18 cellular contexts compared by ENCODE assay signal in the genomic region with DNA sequence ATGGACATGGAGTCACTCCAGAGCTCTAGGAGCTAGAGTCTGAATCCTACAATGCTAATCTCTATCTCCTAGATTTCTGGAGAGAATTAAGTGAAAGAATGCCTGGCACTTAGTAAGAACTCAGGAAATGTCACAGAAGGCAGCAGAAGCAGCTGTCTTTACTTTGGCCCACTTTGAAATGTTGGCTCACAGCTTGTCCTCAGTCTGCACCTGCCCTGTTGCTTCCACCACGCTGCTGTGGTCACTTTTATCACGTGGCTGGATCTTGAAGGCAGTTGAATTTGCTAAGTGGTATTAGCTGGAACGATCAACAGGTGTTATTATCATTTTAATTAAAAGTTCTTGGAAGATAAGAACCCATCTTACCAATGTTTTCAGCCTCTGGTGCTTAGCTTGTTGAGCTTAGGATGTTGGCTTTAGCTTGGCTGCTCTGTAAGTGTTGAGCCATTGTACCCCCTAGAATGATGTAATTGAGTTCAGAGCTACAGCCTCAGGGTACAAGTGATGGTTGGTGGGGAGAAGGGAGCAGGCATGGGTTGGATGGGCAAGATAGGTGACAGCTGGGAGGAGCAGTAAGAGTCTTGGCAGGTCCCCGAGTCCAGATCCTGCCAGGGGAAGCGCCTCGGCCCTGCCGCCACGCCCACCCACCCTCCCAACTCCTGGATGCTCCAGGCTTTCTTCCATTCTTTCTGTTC. TPM values are rescaled to one million over a fixed set of nuclear protein-coding genes. Genes with fewer than 3 reads are reported as not detected.
DNase-seq lines count a peak whose midpoint lies in the region; ATAC-seq and TF ChIP-seq lines count a peak whose summit lies in the region.
"Had no signal": no experiment of that assay in that cellular context is flagged by ENCODE, and none has a peak within 500 bp of the region (broad histone marks: within the 10 kb centered on the region; RNA-seq: fewer than 3 reads in every experiment).

No MANE protein-coding gene starts in this region.

- H3K4ac ChIP-seq in trophoblast cell (ENCODE audit: low read depth, low read length) = no peak overlapping the region

- H3K79me1 ChIP-seq in trophoblast cell (ENCODE audit: low read length) = no peaks in the 10 kb centered on the region

- H3K27me3 ChIP-seq in KMS-11 (ENCODE audit: insufficient read depth, low read depth) (no peaks in the 10 kb centered on the region), trophoblast cell (ENCODE audit: insufficient read depth, low read length) (no peaks in the 10 kb centered on the region), spleen (replicated peaks in 1 of 7) (no peaks in the 10 kb centered on the region)
- H3K27me3 ChIP-seq: neural progenitor cell had no signal

- H3K4me2 ChIP-seq in KMS-11 (peak overlapping the region; percentile 99), trophoblast cell (ENCODE audit: low read length) (no peak overlapping the region)
- H3K4me2 ChIP-seq: neural progenitor cell had no signal

- H4K91ac ChIP-seq in trophoblast cell (ENCODE audit: low read depth, low read length) = no peak overlapping the region

- no peak overlapping the region for H3K4me3 Mint-ChIP-seq in activated CD4-positive, alpha-beta memory T cell treated with anti-CD3 and anti-CD28 coated beads for 36 hours
- H3K4me3 Mint-ChIP-seq: neural progenitor cell had no signal

- no peak overlapping the region for H3K14ac ChIP-seq in trophoblast cell (ENCODE audit: low read length)

- H3K27ac ChIP-seq in KMS-11 = peak overlapping the region; percentile 97
- H3K27ac ChIP-seq in trophoblast cell (ENCODE audit: low read depth, low read length) = no peak overlapping the region
- no peak overlapping the region for H3K27ac ChIP-seq in spleen
- H3K27ac ChIP-seq: neural progenitor cell, WERI-Rb-1 had no signal

- H4K8ac ChIP-seq in trophoblast cell (ENCODE audit: low read depth, low read length) = no peak overlapping the region

- H2BK12ac ChIP-seq in trophoblast cell (ENCODE audit: low read length) = no peak overlapping the region

- no peak overlapping the region for H3K27ac Mint-ChIP-seq in activated CD4-positive, alpha-beta memory T cell treated with anti-CD3 and anti-CD28 coated beads for 36 hours
- H3K27ac Mint-ChIP-seq: neural progenitor cell had no signal

- H3K4me1 Mint-ChIP-seq in activated CD4-positive, alpha-beta memory T cell treated with anti-CD3 and anti-CD28 coated beads for 36 hours (ENCODE audit: low read depth) = peaks cover 55% of the 10 kb centered on the region

- intact Hi-C loops in activated CD4-positive, alpha-beta memory T cell treated with anti-CD3 and anti-CD28 coated beads for 36 hours (cut with micrococcal nuclease) = no loop called here
- intact Hi-C loops in spleen (cut with DNase I; ENCODE audit: low total_unique reads) = no loop called here

- TF ChIP-seq POLR2A in spleen (IDR thresholded peaks at IDR 0.05) = no peak

- no peak for ATAC-seq in GM19035 (IDR thresholded peaks at IDR 0.05; ENCODE audit: unreplicated experiment)
- ATAC-seq: HCT116, left ventricle myocardium superior had no signal

- H3K4me1 ChIP-seq in KMS-11 (ENCODE audit: low read depth, poor library complexity, severe bottlenecking) (peaks cover 89% of the 10 kb centered on the region), trophoblast cell (ENCODE audit: control insufficient read depth in 1 of 2, insufficient read depth in 2 of 2, low read length in 2 of 2) (peaks cover 2 to 8% of the 10 kb centered on the region in 2 experiments), spleen (peaks cover 0 to 90% (median 40%) of the 10 kb centered on the region in 6 donors)
- H3K4me1 ChIP-seq: neural progenitor cell had no signal

- H3K9ac ChIP-seq in KMS-11 (peak overlapping the region; percentile 15; the same call in 1 of the 2 replicates), trophoblast cell (ENCODE audit: low read length) (no peak overlapping the region)
- H3K9ac ChIP-seq: neural progenitor cell had no signal

- no peaks in the 10 kb centered on the region for H3K9me3 Mint-ChIP-seq in activated CD4-positive, alpha-beta memory T cell treated with anti-CD3 and anti-CD28 coated beads for 36 hours
- H3K9me3 Mint-ChIP-seq: neural progenitor cell had no signal

- H3K79me2 ChIP-seq in KMS-11 (ENCODE audit: insufficient read depth, low read depth) = no peaks in the 10 kb centered on the region
- no peaks in the 10 kb centered on the region for H3K79me2 ChIP-seq in trophoblast cell (ENCODE audit: control insufficient read depth, insufficient read depth, low read length, poor library complexity)

- DNase-seq in NCI-H1092 treated with DMSO at 0.1 percent for 48 hours (lab: John Stamatoyannopoulos, UW) (peak; percentile 9), NCI-H1092 (lab: John Stamatoyannopoulos, UW) (no peak), trophoblast cell (peak; percentile 57 to 74), spleen (no peak), anterior cingulate cortex (lab: John Stamatoyannopoulos, UW) (no peak)
- peak; percentile 4 for DNase-seq in activated CD4-positive, alpha-beta memory T cell treated with anti-CD3 and anti-CD28 coated beads for 36 hours
- DNase-seq: activated T-cell treated with anti-CD3 and anti-CD28 coated beads for 4 hours, cortex of kidney, hypothalamus, left ventricle myocardium superior, WERI-Rb-1 had no signal

- no peaks in the 10 kb centered on the region for H4K20me1 ChIP-seq in KMS-11 (ENCODE audit: insufficient read depth)

- H3K9me3 ChIP-seq in trophoblast cell (ENCODE audit: insufficient read depth, low read depth, low read length) (no peaks in the 10 kb centered on the region), spleen (no peaks in the 10 kb centered on the region)

- no peak overlapping the region for H3K23ac ChIP-seq in trophoblast cell (ENCODE audit: low read length)

- H3K36me3 ChIP-seq in KMS-11 (ENCODE audit: insufficient read depth) (no peaks in the 10 kb centered on the region), trophoblast cell (ENCODE audit: control insufficient read depth in 1 of 2, insufficient read depth in 2 of 2, low read length in 2 of 2) (no peaks in the 10 kb centered on the region), spleen (no peaks in the 10 kb centered on the region)
- H3K36me3 ChIP-seq: neural progenitor cell, WERI-Rb-1 had no signal

- no peak overlapping the region for H2AK5ac ChIP-seq in trophoblast cell (ENCODE audit: low read length)

- H4K12ac ChIP-seq in trophoblast cell (ENCODE audit: low read depth, low read length) = no peak overlapping the region

- H3K36me3 Mint-ChIP-seq in activated CD4-positive, alpha-beta memory T cell treated with anti-CD3 and anti-CD28 coated beads for 36 hours = no peaks in the 10 kb centered on the region
- H3K36me3 Mint-ChIP-seq: neural progenitor cell had no signal

- no peak overlapping the region for H2BK120ac ChIP-seq in trophoblast cell (ENCODE audit: insufficient read depth, low read length, poor library complexity)

- no CpG with 5 or more reads among the region's 8 CpGs for WGBS in trophoblast cell (ENCODE audit: extremely low coverage, insufficient coverage, insufficient read length)
- WGBS in spleen, 5 donors = 59 to 81% (median 72%) methylated on average over 5 to 8 of the region's 8 CpGs

- H2AFZ ChIP-seq in KMS-11 (ENCODE audit: low read depth) = peak overlapping the region; percentile 27; the same call in 1 of the 2 replicates
- no peak overlapping the region for H2AFZ ChIP-seq in trophoblast cell (ENCODE audit: insufficient read depth, low read length, poor library complexity)
- H2AFZ ChIP-seq: neural progenitor cell had no signal

- POLR2A ChIA-PET in activated CD4-positive, alpha-beta memory T cell treated with anti-CD3 and anti-CD28 coated beads for 36 hours (lab: Charles Lee) = interaction anchor here (0.5 to 1.5 kb wide), 2 partner anchors 105 to 719 kb away, joined by 4 to 5 read pairs; partner anchors contain the start of gene CSF1

- TF ChIP-seq CTCF in KMS-11 (conservative IDR thresholded peaks at IDR 0.05; ENCODE audit: low read depth, low read length) (no peak), spleen (IDR thresholded peaks at IDR 0.05 in 8 of 11, conservative IDR thresholded peaks at IDR 0.05 in 3 of 11) (no peak)

- H2BK5ac ChIP-seq in trophoblast cell (ENCODE audit: low read depth, low read length, poor library complexity) = no peak overlapping the region

- peak overlapping the region; percentile 73 for H3K4me3 ChIP-seq in KMS-11 (IDR thresholded peaks at IDR 0.05; ENCODE audit: insufficient read depth, low read depth, low read length)
- H3K4me3 ChIP-seq in trophoblast cell (ENCODE audit: low read depth, low read length) = no peak overlapping the region
- H3K4me3 ChIP-seq in spleen = no peak overlapping the region
- H3K4me3 ChIP-seq: neural progenitor cell had no signal

- H3K27me3 Mint-ChIP-seq in activated CD4-positive, alpha-beta memory T cell treated with anti-CD3 and anti-CD28 coated beads for 36 hours = no peaks in the 10 kb centered on the region

- CTCF ChIA-PET in activated CD4-positive, alpha-beta memory T cell treated with anti-CD3 and anti-CD28 coated beads for 36 hours (lab: Charles Lee) = interaction anchor here (0.8 to 1.7 kb wide), 4 partner anchors 14 to 179 kb away, joined by 3 to 8 read pairs (median 6); partner anchors contain the start of gene AHCYL1

- no peak overlapping the region for H3K18ac ChIP-seq in trophoblast cell (ENCODE audit: low read length)

RNA-seq across cellular contexts. Expression of gene EPS8L3, which starts 41.9 kb away (rescaled TPM):
- not detected for total RNA-seq in activated CD4-positive, alpha-beta memory T cell treated with anti-CD3 and anti-CD28 coated beads for 36 hours
- not detected in 2 replicates for polyA plus RNA-seq in trophoblast cell (2013)
- total RNA-seq in spleen = 1 to 10 TPM in 1 of 7 donors, not detected in 6; 1.2 TPM
- not detected for polyA plus RNA-seq in spleen
- total RNA-seq: A172, aorta, left ventricle myocardium superior, OCI-LY7 had no signal

Comparison
In these comparisons a context has a peak if more than half of its experiments do, and no peak if none do; other contexts are left out.
1. DNase-seq: peak in NCI-H1092 treated with DMSO at 0.1 percent for 48 hours (single experiment), activated CD4-positive, alpha-beta memory T cell treated with anti-CD3 and anti-CD28 coated beads for 36 hours (single experiment) and trophoblast cell (2 of 2); none in NCI-H1092 (single experiment), spleen (single experiment) and anterior cingulate cortex (0 of 58).